In the genomic region with DNA sequence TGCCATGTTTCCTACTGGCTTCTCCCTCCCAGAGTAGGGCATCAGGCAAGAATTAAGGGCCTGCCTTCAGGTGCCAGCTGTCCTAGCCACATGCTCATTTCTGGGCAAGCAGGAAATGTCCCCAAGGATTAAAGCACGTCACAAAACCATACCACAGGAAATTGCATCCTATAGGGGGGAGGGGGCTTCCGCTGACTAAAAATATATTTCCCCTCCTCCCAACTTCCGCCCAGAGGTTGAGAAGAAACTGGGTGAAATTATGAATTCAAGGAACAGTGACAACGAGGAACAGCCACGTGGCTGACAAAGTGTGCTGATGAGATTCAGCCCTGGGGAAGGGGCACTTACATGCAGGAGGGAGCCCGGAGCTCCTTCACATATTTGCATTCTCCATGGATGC, we compare ENCODE assay signal across 1 cellular context.
TF ChIP-seq lines count a peak whose summit lies in the region.

No MANE protein-coding gene starts in this region.

TF ChIP-seq in GM12878, 131 proteins besides CTCF, POLR2A, EP300 and RAD21 (continues in another document):
- TF ChIP-seq BRCA1 (IDR thresholded peaks at IDR 0.05; ENCODE audit: low read depth, low read length), result no peak
- TF ChIP-seq, protein P1, sequence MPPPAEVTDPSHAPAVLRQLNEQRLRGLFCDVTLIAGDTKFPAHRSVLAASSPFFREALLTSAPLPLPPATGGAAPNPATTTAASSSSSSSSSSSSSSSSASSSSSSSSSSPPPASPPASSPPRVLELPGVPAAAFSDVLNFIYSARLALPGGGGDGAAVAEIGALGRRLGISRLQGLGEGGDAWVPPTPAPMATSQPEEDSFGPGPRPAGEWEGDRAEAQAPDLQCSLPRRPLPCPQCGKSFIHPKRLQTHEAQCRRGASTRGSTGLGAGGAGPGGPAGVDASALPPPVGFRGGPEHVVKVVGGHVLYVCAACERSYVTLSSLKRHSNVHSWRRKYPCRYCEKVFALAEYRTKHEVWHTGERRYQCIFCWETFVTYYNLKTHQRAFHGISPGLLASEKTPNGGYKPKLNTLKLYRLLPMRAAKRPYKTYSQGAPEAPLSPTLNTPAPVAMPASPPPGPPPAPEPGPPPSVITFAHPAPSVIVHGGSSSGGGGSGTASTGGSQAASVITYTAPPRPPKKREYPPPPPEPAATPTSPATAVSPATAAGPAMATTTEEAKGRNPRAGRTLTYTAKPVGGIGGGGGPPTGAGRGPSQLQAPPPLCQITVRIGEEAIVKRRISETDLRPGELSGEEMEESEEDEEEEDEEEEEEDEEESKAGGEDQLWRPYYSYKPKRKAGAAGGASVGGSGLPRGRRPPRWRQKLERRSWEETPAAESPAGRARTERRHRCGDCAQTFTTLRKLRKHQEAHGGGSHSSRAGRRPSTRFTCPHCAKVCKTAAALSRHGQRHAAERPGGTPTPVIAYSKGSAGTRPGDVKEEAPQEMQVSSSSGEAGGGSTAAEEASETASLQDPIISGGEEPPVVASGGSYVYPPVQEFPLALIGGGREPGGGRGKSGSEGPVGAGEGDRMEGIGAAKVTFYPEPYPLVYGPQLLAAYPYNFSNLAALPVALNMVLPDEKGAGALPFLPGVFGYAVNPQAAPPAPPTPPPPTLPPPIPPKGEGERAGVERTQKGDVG (CRISPR knock-in tag; IDR thresholded peaks at IDR 0.05), result no peak
- TF ChIP-seq NR2C1 (IDR thresholded peaks at IDR 0.05), result no peak
- no peak for TF ChIP-seq NFYA (IDR thresholded peaks at IDR 0.05; ENCODE audit: borderline replicate concordance, low read depth, low read length)
- TF ChIP-seq ASH2L (IDR thresholded peaks at IDR 0.05; ENCODE audit: borderline replicate concordance, low read depth), result no peak
- TF ChIP-seq, protein P2, sequence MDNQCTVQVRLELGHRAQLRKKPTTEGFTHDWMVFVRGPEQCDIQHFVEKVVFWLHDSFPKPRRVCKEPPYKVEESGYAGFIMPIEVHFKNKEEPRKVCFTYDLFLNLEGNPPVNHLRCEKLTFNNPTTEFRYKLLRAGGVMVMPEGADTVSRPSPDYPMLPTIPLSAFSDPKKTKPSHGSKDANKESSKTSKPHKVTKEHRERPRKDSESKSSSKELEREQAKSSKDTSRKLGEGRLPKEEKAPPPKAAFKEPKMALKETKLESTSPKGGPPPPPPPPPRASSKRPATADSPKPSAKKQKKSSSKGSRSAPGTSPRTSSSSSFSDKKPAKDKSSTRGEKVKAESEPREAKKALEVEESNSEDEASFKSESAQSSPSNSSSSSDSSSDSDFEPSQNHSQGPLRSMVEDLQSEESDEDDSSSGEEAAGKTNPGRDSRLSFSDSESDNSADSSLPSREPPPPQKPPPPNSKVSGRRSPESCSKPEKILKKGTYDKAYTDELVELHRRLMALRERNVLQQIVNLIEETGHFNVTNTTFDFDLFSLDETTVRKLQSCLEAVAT (IDR thresholded peaks at IDR 0.05), result no peak
- TF ChIP-seq TCF3 (IDR thresholded peaks at IDR 0.05; ENCODE audit: borderline replicate concordance, insufficient read depth, low read depth, low read length), result peak; percentile 51; the same call in 1 of the 2 replicates
- TF ChIP-seq ZBED1 (IDR thresholded peaks at IDR 0.05; ENCODE audit: borderline replicate concordance), result no peak
- peak; percentile 81 for TF ChIP-seq IKZF1 (conservative IDR thresholded peaks at IDR 0.05)
- TF ChIP-seq SUZ12 (IDR thresholded peaks at IDR 0.05; ENCODE audit: unreplicated experiment), result no peak
- TF ChIP-seq CREB1 (IDR thresholded peaks at IDR 0.05; ENCODE audit: low read depth), result peak; percentile 70
- no peak for TF ChIP-seq CBX5 (IDR thresholded peaks at IDR 0.05; ENCODE audit: low read depth)
- TF ChIP-seq, protein P3, sequence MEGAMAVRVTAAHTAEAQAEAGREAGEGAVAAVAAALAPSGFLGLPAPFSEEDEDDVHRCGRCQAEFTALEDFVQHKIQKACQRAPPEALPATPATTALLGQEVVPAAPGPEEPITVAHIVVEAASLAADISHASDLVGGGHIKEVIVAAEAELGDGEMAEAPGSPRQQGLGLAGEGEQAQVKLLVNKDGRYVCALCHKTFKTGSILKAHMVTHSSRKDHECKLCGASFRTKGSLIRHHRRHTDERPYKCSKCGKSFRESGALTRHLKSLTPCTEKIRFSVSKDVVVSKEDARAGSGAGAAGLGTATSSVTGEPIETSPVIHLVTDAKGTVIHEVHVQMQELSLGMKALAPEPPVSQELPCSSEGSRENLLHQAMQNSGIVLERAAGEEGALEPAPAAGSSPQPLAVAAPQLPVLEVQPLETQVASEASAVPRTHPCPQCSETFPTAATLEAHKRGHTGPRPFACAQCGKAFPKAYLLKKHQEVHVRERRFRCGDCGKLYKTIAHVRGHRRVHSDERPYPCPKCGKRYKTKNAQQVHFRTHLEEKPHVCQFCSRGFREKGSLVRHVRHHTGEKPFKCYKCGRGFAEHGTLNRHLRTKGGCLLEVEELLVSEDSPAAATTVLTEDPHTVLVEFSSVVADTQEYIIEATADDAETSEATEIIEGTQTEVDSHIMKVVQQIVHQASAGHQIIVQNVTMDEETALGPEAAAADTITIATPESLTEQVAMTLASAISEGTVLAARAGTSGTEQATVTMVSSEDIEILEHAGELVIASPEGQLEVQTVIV (IDR thresholded peaks at IDR 0.05; ENCODE audit: borderline replicate concordance, partially characterized antibody), result no peak
- TF ChIP-seq TCF12 (IDR thresholded peaks at IDR 0.05; ENCODE audit: low read depth, low read length), result no peak
- TF ChIP-seq NR2F1 (conservative IDR thresholded peaks at IDR 0.05), result no peak
- TF ChIP-seq ZNF274 (IDR thresholded peaks at IDR 0.05; ENCODE audit: insufficient read depth, insufficient read length), result no peak
- TF ChIP-seq ATF7 (IDR thresholded peaks at IDR 0.05; ENCODE audit: low read depth), result peak; percentile 29; the same call in 1 of the 2 replicates
- TF ChIP-seq SRF (IDR thresholded peaks at IDR 0.05; ENCODE audit: low read depth in 2 of 2, low read length in 2 of 2), result peak in 1 of 2 experiments; percentile 16; a peak in 1 of 4 replicates
- TF ChIP-seq GABPA (IDR thresholded peaks at IDR 0.05; ENCODE audit: low read depth), result peak; percentile 70
- TF ChIP-seq, protein P4, sequence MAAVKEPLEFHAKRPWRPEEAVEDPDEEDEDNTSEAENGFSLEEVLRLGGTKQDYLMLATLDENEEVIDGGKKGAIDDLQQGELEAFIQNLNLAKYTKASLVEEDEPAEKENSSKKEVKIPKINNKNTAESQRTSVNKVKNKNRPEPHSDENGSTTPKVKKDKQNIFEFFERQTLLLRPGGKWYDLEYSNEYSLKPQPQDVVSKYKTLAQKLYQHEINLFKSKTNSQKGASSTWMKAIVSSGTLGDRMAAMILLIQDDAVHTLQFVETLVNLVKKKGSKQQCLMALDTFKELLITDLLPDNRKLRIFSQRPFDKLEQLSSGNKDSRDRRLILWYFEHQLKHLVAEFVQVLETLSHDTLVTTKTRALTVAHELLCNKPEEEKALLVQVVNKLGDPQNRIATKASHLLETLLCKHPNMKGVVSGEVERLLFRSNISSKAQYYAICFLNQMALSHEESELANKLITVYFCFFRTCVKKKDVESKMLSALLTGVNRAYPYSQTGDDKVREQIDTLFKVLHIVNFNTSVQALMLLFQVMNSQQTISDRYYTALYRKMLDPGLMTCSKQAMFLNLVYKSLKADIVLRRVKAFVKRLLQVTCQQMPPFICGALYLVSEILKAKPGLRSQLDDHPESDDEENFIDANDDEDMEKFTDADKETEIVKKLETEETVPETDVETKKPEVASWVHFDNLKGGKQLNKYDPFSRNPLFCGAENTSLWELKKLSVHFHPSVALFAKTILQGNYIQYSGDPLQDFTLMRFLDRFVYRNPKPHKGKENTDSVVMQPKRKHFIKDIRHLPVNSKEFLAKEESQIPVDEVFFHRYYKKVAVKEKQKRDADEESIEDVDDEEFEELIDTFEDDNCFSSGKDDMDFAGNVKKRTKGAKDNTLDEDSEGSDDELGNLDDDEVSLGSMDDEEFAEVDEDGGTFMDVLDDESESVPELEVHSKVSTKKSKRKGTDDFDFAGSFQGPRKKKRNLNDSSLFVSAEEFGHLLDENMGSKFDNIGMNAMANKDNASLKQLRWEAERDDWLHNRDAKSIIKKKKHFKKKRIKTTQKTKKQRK (IDR thresholded peaks at IDR 0.05; ENCODE audit: low read depth, low read length), result no peak
- TF ChIP-seq, protein P5, sequence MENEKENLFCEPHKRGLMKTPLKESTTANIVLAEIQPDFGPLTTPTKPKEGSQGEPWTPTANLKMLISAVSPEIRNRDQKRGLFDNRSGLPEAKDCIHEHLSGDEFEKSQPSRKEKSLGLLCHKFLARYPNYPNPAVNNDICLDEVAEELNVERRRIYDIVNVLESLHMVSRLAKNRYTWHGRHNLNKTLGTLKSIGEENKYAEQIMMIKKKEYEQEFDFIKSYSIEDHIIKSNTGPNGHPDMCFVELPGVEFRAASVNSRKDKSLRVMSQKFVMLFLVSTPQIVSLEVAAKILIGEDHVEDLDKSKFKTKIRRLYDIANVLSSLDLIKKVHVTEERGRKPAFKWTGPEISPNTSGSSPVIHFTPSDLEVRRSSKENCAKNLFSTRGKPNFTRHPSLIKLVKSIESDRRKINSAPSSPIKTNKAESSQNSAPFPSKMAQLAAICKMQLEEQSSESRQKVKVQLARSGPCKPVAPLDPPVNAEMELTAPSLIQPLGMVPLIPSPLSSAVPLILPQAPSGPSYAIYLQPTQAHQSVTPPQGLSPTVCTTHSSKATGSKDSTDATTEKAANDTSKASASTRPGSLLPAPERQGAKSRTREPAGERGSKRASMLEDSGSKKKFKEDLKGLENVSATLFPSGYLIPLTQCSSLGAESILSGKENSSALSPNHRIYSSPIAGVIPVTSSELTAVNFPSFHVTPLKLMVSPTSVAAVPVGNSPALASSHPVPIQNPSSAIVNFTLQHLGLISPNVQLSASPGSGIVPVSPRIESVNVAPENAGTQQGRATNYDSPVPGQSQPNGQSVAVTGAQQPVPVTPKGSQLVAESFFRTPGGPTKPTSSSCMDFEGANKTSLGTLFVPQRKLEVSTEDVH (IDR thresholded peaks at IDR 0.05; ENCODE audit: low read depth, partially characterized antibody), result no peak
- TF ChIP-seq EED (IDR thresholded peaks at IDR 0.05; ENCODE audit: low read depth), result peak; percentile 89
- TF ChIP-seq, protein P6, sequence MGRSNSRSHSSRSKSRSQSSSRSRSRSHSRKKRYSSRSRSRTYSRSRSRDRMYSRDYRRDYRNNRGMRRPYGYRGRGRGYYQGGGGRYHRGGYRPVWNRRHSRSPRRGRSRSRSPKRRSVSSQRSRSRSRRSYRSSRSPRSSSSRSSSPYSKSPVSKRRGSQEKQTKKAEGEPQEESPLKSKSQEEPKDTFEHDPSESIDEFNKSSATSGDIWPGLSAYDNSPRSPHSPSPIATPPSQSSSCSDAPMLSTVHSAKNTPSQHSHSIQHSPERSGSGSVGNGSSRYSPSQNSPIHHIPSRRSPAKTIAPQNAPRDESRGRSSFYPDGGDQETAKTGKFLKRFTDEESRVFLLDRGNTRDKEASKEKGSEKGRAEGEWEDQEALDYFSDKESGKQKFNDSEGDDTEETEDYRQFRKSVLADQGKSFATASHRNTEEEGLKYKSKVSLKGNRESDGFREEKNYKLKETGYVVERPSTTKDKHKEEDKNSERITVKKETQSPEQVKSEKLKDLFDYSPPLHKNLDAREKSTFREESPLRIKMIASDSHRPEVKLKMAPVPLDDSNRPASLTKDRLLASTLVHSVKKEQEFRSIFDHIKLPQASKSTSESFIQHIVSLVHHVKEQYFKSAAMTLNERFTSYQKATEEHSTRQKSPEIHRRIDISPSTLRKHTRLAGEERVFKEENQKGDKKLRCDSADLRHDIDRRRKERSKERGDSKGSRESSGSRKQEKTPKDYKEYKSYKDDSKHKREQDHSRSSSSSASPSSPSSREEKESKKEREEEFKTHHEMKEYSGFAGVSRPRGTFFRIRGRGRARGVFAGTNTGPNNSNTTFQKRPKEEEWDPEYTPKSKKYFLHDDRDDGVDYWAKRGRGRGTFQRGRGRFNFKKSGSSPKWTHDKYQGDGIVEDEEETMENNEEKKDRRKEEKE (IDR thresholded peaks at IDR 0.05), result no peak
- no peak for TF ChIP-seq ZNF24 (IDR thresholded peaks at IDR 0.05)
- peak; percentile 42 to 65; a peak in 3 of 4 replicates for TF ChIP-seq IKZF2 (IDR thresholded peaks at IDR 0.05)
- TF ChIP-seq DPF2 (IDR thresholded peaks at IDR 0.05), result 0 out of 2 replicates have a peak, but pooled peaks have one; percentile 24
- no peak for TF ChIP-seq CHD1 (IDR thresholded peaks at IDR 0.05; ENCODE audit: low read depth, low read length)
- TF ChIP-seq RUNX3 (IDR thresholded peaks at IDR 0.05; ENCODE audit: low read length), result peak; percentile 70
- no peak for TF ChIP-seq POLR2AphosphoS2 (IDR thresholded peaks at IDR 0.05; ENCODE audit: low read depth, low read length)
- TF ChIP-seq WRNIP1 (IDR thresholded peaks at IDR 0.05; ENCODE audit: borderline replicate concordance, low read depth, low read length), result no peak
- TF ChIP-seq EGR1 (IDR thresholded peaks at IDR 0.05; ENCODE audit: borderline replicate concordance in 1 of 2, low read depth in 2 of 2, low read length in 2 of 2), result no peak
- TF ChIP-seq, protein P7, sequence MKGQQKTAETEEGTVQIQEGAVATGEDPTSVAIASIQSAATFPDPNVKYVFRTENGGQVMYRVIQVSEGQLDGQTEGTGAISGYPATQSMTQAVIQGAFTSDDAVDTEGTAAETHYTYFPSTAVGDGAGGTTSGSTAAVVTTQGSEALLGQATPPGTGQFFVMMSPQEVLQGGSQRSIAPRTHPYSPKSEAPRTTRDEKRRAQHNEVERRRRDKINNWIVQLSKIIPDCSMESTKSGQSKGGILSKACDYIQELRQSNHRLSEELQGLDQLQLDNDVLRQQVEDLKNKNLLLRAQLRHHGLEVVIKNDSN (IDR thresholded peaks at IDR 0.05; ENCODE audit: borderline replicate concordance, extremely low read length, insufficient read depth, low read depth, low read length), result no peak
- TF ChIP-seq CREM (IDR thresholded peaks at IDR 0.05; ENCODE audit: low read depth), result peak; percentile 69
- TF ChIP-seq MEF2B (IDR thresholded peaks at IDR 0.05; ENCODE audit: partially characterized antibody, poor library complexity, severe bottlenecking), result peak; percentile 72
- TF ChIP-seq, protein P8, sequence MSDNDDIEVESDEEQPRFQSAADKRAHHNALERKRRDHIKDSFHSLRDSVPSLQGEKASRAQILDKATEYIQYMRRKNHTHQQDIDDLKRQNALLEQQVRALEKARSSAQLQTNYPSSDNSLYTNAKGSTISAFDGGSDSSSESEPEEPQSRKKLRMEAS (IDR thresholded peaks at IDR 0.05; ENCODE audit: low read depth, low read length), result no peak
- TF ChIP-seq, protein P9, sequence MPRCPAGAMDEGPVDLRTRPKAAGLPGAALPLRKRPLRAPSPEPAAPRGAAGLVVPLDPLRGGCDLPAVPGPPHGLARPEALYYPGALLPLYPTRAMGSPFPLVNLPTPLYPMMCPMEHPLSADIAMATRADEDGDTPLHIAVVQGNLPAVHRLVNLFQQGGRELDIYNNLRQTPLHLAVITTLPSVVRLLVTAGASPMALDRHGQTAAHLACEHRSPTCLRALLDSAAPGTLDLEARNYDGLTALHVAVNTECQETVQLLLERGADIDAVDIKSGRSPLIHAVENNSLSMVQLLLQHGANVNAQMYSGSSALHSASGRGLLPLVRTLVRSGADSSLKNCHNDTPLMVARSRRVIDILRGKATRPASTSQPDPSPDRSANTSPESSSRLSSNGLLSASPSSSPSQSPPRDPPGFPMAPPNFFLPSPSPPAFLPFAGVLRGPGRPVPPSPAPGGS (IDR thresholded peaks at IDR 0.05; ENCODE audit: borderline replicate concordance, insufficient read depth, low read depth, low read length, poor library complexity, severe bottlenecking), result no peak
- TF ChIP-seq CHD4 (IDR thresholded peaks at IDR 0.05), result no peak
- TF ChIP-seq MYB (IDR thresholded peaks at IDR 0.05; ENCODE audit: borderline replicate concordance, low read depth, low read length), result no peak
- TF ChIP-seq BMI1 (IDR thresholded peaks at IDR 0.05; ENCODE audit: borderline replicate concordance), result no peak
- peak in 1 of 2 experiments; percentile 85; a peak in 2 of 4 replicates for TF ChIP-seq ETV6 (conservative IDR thresholded peaks at IDR 0.05 in 1 of 2, IDR thresholded peaks at IDR 0.05 in 1 of 2; ENCODE audit: borderline replicate concordance in 1 of 2, low read depth in 1 of 2)
- TF ChIP-seq PAX5 (IDR thresholded peaks at IDR 0.05; ENCODE audit: borderline replicate concordance, low read depth, low read length), result peak; percentile 23; the same call in 1 of the 2 replicates
